1 cellular context compared by ENCODE assay signal in genomic region chr15:66594344-66594743, GRCh38.
TF ChIP-seq lines count a peak whose summit lies in the region.

No MANE protein-coding gene starts in this region.

TF ChIP-seq in GM23338, 12 proteins besides CTCF, POLR2A, EP300 and RAD21 (continued from another document):
- TF ChIP-seq REST (IDR thresholded peaks at IDR 0.05; ENCODE audit: unreplicated experiment) (no peak), ZNF114 (CRISPR knock-in tag; IDR thresholded peaks at IDR 0.05) (no peak), JUNB (IDR thresholded peaks at IDR 0.05; ENCODE audit: unreplicated experiment) (no peak), NANOG (IDR thresholded peaks at IDR 0.05; ENCODE audit: borderline replicate concordance) (no peak), ETS1 (IDR thresholded peaks at IDR 0.05) (no peak), ZNF462 (CRISPR knock-in tag; IDR thresholded peaks at IDR 0.05) (no peak)
